In the genomic region with DNA sequence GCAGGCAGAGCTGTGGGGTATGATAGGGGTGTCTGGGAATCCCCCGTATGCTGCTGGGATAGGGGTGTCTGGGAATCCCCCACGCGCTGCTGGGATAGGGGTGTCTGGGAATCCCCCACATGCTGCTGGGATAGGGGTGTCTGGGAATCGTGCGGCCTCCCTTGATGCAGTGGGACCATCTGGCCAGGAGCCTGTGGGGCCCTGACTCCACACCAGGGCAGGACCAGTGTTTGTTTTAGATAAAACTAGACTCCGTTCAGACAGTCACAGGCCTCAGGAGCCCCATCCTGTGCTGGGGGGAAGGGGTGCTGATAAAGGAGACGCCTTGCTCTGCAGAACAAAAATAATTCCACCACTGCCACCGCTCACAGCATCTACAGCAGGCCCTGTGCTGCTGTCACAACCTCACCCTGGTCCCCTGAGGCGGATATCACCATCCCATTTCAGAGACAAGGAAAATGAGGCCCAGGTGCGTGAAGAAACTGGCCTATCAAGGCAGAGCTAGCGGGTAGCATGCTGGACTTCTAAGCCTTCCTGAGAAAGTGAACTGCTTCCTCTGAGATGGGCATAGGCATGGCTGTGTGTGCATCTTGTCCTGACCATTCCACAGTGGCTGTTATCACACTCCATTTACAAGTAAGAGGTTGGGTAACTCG, we compare ENCODE assay signal across 1 cellular context.
TF ChIP-seq lines count a peak whose summit lies in the region.

No MANE protein-coding gene starts in this region.

TF ChIP-seq in HEK293, 187 proteins besides CTCF, POLR2A, EP300 and RAD21 (continued from another document):
- no peak for TF ChIP-seq ZNF280D (tag by site-specific recombination; IDR thresholded peaks at IDR 0.05)
